ENCODE assay signal across 13 cellular contexts in genomic region chr1:246577082-246577719, GRCh38. TPM values are rescaled to one million over a fixed set of nuclear protein-coding genes. Genes with fewer than 3 reads are reported as not detected.
DNase-seq lines count a peak whose midpoint lies in the region; ATAC-seq and TF ChIP-seq lines count a peak whose summit lies in the region.
"Had no signal": no experiment of that assay in that cellular context is flagged by ENCODE, and none has a peak within 500 bp of the region (broad histone marks: within the 10 kb centered on the region; RNA-seq: fewer than 3 reads in every experiment).

No MANE protein-coding gene starts in this region.

- H3K27ac ChIP-seq in left ventricle myocardium inferior (replicated peaks) (peak overlapping the region; percentile 56), heart left ventricle (peak overlapping the region in 1 of 12 donors; percentile 59), esophagus squamous epithelium (peak overlapping the region in 3 of 4 donors; percentile 14 to 77 (median 14)), testis (peak overlapping the region; percentile 67)

- DNase-seq in left ventricle myocardium inferior = no peak
- DNase-seq in heart left ventricle = no peak
- peak; percentile 66 for DNase-seq in OCI-M1 (lab: John Stamatoyannopoulos, UW)
- DNase-seq in esophagus squamous epithelium (lab: John Stamatoyannopoulos, UW) = no peak
- no peak for DNase-seq in testis
- no peak for DNase-seq in head of caudate nucleus
- DNase-seq in stimulated activated CD4-positive, alpha-beta T cell treated with anti-CD3 and anti-CD28 coated beads, Interleukin-2, amount 100 ng/mL, for 24 hours = no peak
- no peak for DNase-seq in NCI-H2171 (lab: John Stamatoyannopoulos, UW)
- DNase-seq: GOT3, mesendoderm, NCI-H2081 treated with DMSO at 0.1 percent for 48 hours, posterior cingulate gyrus, SW 1271 had no signal

- 74 to 75% (median 74%) methylated on average over 5 of the region's 5 CpGs for WGBS in heart left ventricle, 4 donors
- 62 to 72% methylated on average over 5 of the region's 5 CpGs for WGBS in esophagus squamous epithelium, 2 donors
- WGBS in testis, 2 donors = 50 to 54% methylated on average over 5 of the region's 5 CpGs

- TF ChIP-seq CTCF in left ventricle myocardium inferior (IDR thresholded peaks at IDR 0.05; ENCODE audit: borderline replicate concordance) (no peak), heart left ventricle (IDR thresholded peaks at IDR 0.05) (no peak), esophagus squamous epithelium (IDR thresholded peaks at IDR 0.05) (no peak), testis (IDR thresholded peaks at IDR 0.05) (no peak)

- no peak for ATAC-seq in heart left ventricle

- TF ChIP-seq POLR2A in heart left ventricle (IDR thresholded peaks at IDR 0.05) (no peak), esophagus squamous epithelium (IDR thresholded peaks at IDR 0.05) (no peak), testis (IDR thresholded peaks at IDR 0.05) (no peak)

- H3K9me3 ChIP-seq in left ventricle myocardium inferior (replicated peaks) = no peaks in the 10 kb centered on the region
- H3K9me3 ChIP-seq in heart left ventricle = no peaks in the 10 kb centered on the region
- H3K9me3 ChIP-seq in esophagus squamous epithelium = no peaks in the 10 kb centered on the region
- H3K9me3 ChIP-seq in testis = no peaks in the 10 kb centered on the region

- H3K36me3 ChIP-seq in left ventricle myocardium inferior (no peaks in the 10 kb centered on the region), heart left ventricle (no peaks in the 10 kb centered on the region), esophagus squamous epithelium (no peaks in the 10 kb centered on the region), testis (ENCODE audit: low read depth, missing control alignments) (no peaks in the 10 kb centered on the region)

- H3K4me1 ChIP-seq in left ventricle myocardium inferior = peaks cover 74% of the 10 kb centered on the region
- H3K4me1 ChIP-seq in heart left ventricle = peaks cover 0 to 68% (median 40%) of the 10 kb centered on the region in 12 donors
- H3K4me1 ChIP-seq in esophagus squamous epithelium = peaks cover 0 to 55% (median 15%) of the 10 kb centered on the region in 3 donors
- peaks cover 46% of the 10 kb centered on the region for H3K4me1 ChIP-seq in testis

- no peaks in the 10 kb centered on the region for H3K27me3 ChIP-seq in left ventricle myocardium inferior (ENCODE audit: low read depth)
- no peaks in the 10 kb centered on the region for H3K27me3 ChIP-seq in heart left ventricle
- no peaks in the 10 kb centered on the region for H3K27me3 ChIP-seq in esophagus squamous epithelium
- no peaks in the 10 kb centered on the region for H3K27me3 ChIP-seq in testis

- H3K4me3 ChIP-seq in left ventricle myocardium inferior (no peak overlapping the region), heart left ventricle (no peak overlapping the region), esophagus squamous epithelium (no peak overlapping the region), testis (no peak overlapping the region)

- intact Hi-C loops in left ventricle myocardium inferior (cut with micrococcal nuclease) = no loop called here
- intact Hi-C loops in heart left ventricle (cut with DNase I) = loop anchor here in 1 of 10 donors (10.0 kb wide), 1 partner anchor 48 kb away; no protein-coding TSS in a partner anchor
- intact Hi-C loops in esophagus squamous epithelium (cut with DNase I) = no loop called here
- intact Hi-C loops in testis (cut with DNase I; ENCODE audit: low total_unique reads) = no loop called here
- intact Hi-C loops in head of caudate nucleus (cut with DNase I) = no loop called here

RNA-seq across cellular contexts. Expression of gene CNST, which starts 10.9 kb away (rescaled TPM):
- total RNA-seq in left ventricle myocardium inferior (18.9 TPM), heart left ventricle (10 to 100 TPM; 14.0 to 23.9 (median 19.1) TPM), esophagus squamous epithelium (10 to 100 TPM in 2 of 4 donors, 1 to 10 TPM in 2; 7.5 to 31.5 (median 12.4) TPM), testis (10 to 100 TPM; 56.7 to 61.6 TPM)
- polyA plus RNA-seq in heart left ventricle (10 to 100 TPM in 1 of 2 donors, 1 to 10 TPM in 1; 3.9 to 11.9 TPM), testis (ENCODE audit: insufficient read depth, low read depth, low replicate concordance) (26.6 TPM)

RNA-seq across cellular contexts. Expression of gene TFB2M, which starts 11.1 kb away (rescaled TPM):
- 18.3 TPM for total RNA-seq in left ventricle myocardium inferior
- total RNA-seq in heart left ventricle = 10 to 100 TPM; 10.5 to 14.5 (median 12.8) TPM
- polyA plus RNA-seq in heart left ventricle = 10 to 100 TPM in 1 of 2 donors, 1 to 10 TPM in 1; 4.2 to 18.6 TPM
- 10 to 100 TPM in 3 of 4 donors, 1 to 10 TPM in 1; 6.2 to 17.7 (median 12.4) TPM for total RNA-seq in esophagus squamous epithelium
- 10 to 100 TPM; 19.8 to 20.0 TPM for total RNA-seq in testis
- polyA plus RNA-seq in testis (ENCODE audit: insufficient read depth, low read depth, low replicate concordance) = 15.7 TPM
